In genomic region chr22:19900707-19901436, GRCh38 we compare ENCODE assay signal across 18 cellular contexts. TPM values are rescaled to one million over a fixed set of nuclear protein-coding genes. Genes with fewer than 3 reads are reported as not detected.
DNase-seq lines count a peak whose midpoint lies in the region; ATAC-seq, FAIRE-seq and TF ChIP-seq lines count a peak whose summit lies in the region.
"Had no signal": no experiment of that assay in that cellular context is flagged by ENCODE, and none has a peak within 500 bp of the region (broad histone marks: within the 10 kb centered on the region; RNA-seq: fewer than 3 reads in every experiment).

No MANE protein-coding gene starts in this region.

- no peak for TF ChIP-seq CTCF in Peyer's patch (IDR thresholded peaks at IDR 0.05)
- TF ChIP-seq CTCF in kidney (IDR thresholded peaks at IDR 0.05; ENCODE audit: borderline replicate concordance, extremely low read depth, insufficient read depth), result no peak
- no peak for TF ChIP-seq CTCF in osteocyte (IDR thresholded peaks at IDR 0.05)
- TF ChIP-seq CTCF in progenitor cell of endocrine pancreas (IDR thresholded peaks at IDR 0.05; ENCODE audit: unreplicated experiment), result no peak

- FAIRE-seq in kidney (lab: Jason Lieb, UNC), result no peak
- no peak for FAIRE-seq in RCC 7860 (lab: Jason Lieb, UNC)
- FAIRE-seq: D721Med had no signal

- no peak overlapping the region for H3K27ac ChIP-seq in Peyer's patch
- H3K27ac ChIP-seq in kidney (ENCODE audit: low read depth in 2 of 2, low read length in 2 of 2), result no peak overlapping the region
- H3K27ac ChIP-seq: SJCRH30 had no signal

- intact Hi-C loops in kidney (cut with DNase I), result no loop called here

- H3K4me3 Mint-ChIP-seq in osteocyte (ENCODE audit: unreplicated experiment) (no peak overlapping the region), progenitor cell of endocrine pancreas (ENCODE audit: low read depth) (no peak overlapping the region)
- H3K4me3 Mint-ChIP-seq: B cell; CD8-positive, alpha-beta T cell had no signal

- no peaks in the 10 kb centered on the region for H3K9me3 ChIP-seq in Peyer's patch
- H3K9me3 ChIP-seq in kidney (ENCODE audit: control insufficient read depth in 1 of 2, low read length in 2 of 2), result no peaks in the 10 kb centered on the region
- H3K9me3 ChIP-seq: SJCRH30 had no signal

- H3K9ac ChIP-seq in kidney (ENCODE audit: low read length in 2 of 2), result no peak overlapping the region

- DNase-seq in Peyer's patch (peak in 2 of 3 donors; percentile 59 to 67), kidney (peak; percentile 64), osteocyte (ENCODE audit: extremely low spot score, unreplicated experiment) (no peak), progenitor cell of endocrine pancreas (ENCODE audit: low spot score, unreplicated experiment) (no peak), RCC 7860 (ENCODE audit: low spot score) (no peak)
- DNase-seq: ACHN; CD8-positive, alpha-beta T cell; DMS79 treated with DMSO at 0.1 percent for 48 hours; GDM1; Kasumi-1; NCI-H1105 treated with DMSO at 0.1 percent for 48 hours; NCI-H187 treated with DMSO at 0.1 percent for 48 hours; NCI-H2171; NCI-H510A; SJCRH30 had no signal

- peaks cover 0 to 10% (median 0%) of the 10 kb centered on the region in 4 donors for H3K4me1 ChIP-seq in Peyer's patch
- H3K4me1 ChIP-seq in kidney (ENCODE audit: control insufficient read depth in 1 of 2, insufficient read depth in 1 of 2, low read depth in 1 of 2, low read length in 2 of 2), result no peaks in the 10 kb centered on the region

- TF ChIP-seq POLR2A in Peyer's patch (IDR thresholded peaks at IDR 0.05), result no peak

- H3K4me1 Mint-ChIP-seq in osteocyte (ENCODE audit: unreplicated experiment), result peaks cover 47% of the 10 kb centered on the region
- H3K4me1 Mint-ChIP-seq in progenitor cell of endocrine pancreas (ENCODE audit: low read depth), result peaks cover 5% of the 10 kb centered on the region
- H3K4me1 Mint-ChIP-seq: B cell had no signal

- no peaks in the 10 kb centered on the region for H3K27me3 ChIP-seq in Peyer's patch
- H3K27me3 ChIP-seq: SJCRH30 had no signal

- peaks cover 0 to 30% (median 0%) of the 10 kb centered on the region in 3 donors for H3K36me3 ChIP-seq in Peyer's patch
- H3K36me3 ChIP-seq in kidney (ENCODE audit: control insufficient read depth in 1 of 2, insufficient read depth in 2 of 2, low read length in 2 of 2), result peaks cover 0 to 3% of the 10 kb centered on the region in 2 donors
- H3K36me3 ChIP-seq: SJCRH30 had no signal

- H3K27ac Mint-ChIP-seq in osteocyte (ENCODE audit: unreplicated experiment), result peak overlapping the region; percentile 19
- H3K27ac Mint-ChIP-seq in progenitor cell of endocrine pancreas, result no peak overlapping the region
- H3K27ac Mint-ChIP-seq: B cell; CD8-positive, alpha-beta T cell had no signal

- no peaks in the 10 kb centered on the region for H3K36me3 Mint-ChIP-seq in osteocyte (ENCODE audit: unreplicated experiment)
- H3K36me3 Mint-ChIP-seq in progenitor cell of endocrine pancreas (ENCODE audit: insufficient read depth), result no peaks in the 10 kb centered on the region

- H3K9me3 Mint-ChIP-seq in osteocyte (ENCODE audit: unreplicated experiment) (no peaks in the 10 kb centered on the region), progenitor cell of endocrine pancreas (ENCODE audit: low read depth) (no peaks in the 10 kb centered on the region)
- H3K9me3 Mint-ChIP-seq: CD8-positive, alpha-beta T cell had no signal

- no peak for ATAC-seq in GM21737 (IDR thresholded peaks at IDR 0.05; ENCODE audit: unreplicated experiment)
- ATAC-seq: CD8-positive, alpha-beta T cell had no signal

- H3K27me3 Mint-ChIP-seq in osteocyte (ENCODE audit: unreplicated experiment), result no peaks in the 10 kb centered on the region
- peaks cover 2% of the 10 kb centered on the region for H3K27me3 Mint-ChIP-seq in progenitor cell of endocrine pancreas
- H3K27me3 Mint-ChIP-seq: B cell had no signal

- H3K4me3 ChIP-seq in Peyer's patch (no peak overlapping the region), kidney (ENCODE audit: low read length in 2 of 2) (no peak overlapping the region)
- H3K4me3 ChIP-seq: SJCRH30 had no signal

RNA-seq across cellular contexts. Expression of gene COMT, which starts 40.7 kb away (rescaled TPM):
- total RNA-seq in Peyer's patch (100 to 1,000 TPM in 3 of 4 donors, 10 to 100 TPM in 1; 89.1 to 149 (median 138) TPM), kidney (118 TPM), osteocyte (92.1 and 94.1 TPM in 2 replicates), progenitor cell of endocrine pancreas (48.7 and 58.2 TPM in 2 replicates)
- 244 TPM for polyA plus RNA-seq in kidney (ENCODE audit: insufficient read depth, low read depth, low replicate concordance)

RNA-seq across cellular contexts. Expression of gene TXNRD2, which starts 40.7 kb away (rescaled TPM):
- total RNA-seq in Peyer's patch (10 to 100 TPM; 24.7 to 29.8 (median 27.2) TPM), kidney (28.6 TPM), osteocyte (12.6 and 13.1 TPM in 2 replicates), progenitor cell of endocrine pancreas (14.0 and 14.3 TPM in 2 replicates)
- polyA plus RNA-seq in kidney (ENCODE audit: insufficient read depth, low read depth, low replicate concordance), result 50.6 TPM

RNA-seq across cellular contexts. Expression of gene GNB1L, which starts 46.2 kb away (rescaled TPM):
- 1 to 10 TPM; 3.1 to 6.6 (median 4.9) TPM for total RNA-seq in Peyer's patch
- 4.4 TPM for total RNA-seq in kidney
- 4.0 TPM for polyA plus RNA-seq in kidney (ENCODE audit: insufficient read depth, low read depth, low replicate concordance)
- 6.0 and 6.1 TPM in 2 replicates for total RNA-seq in osteocyte
- 9.0 and 9.9 TPM in 2 replicates for total RNA-seq in progenitor cell of endocrine pancreas

RNA-seq across cellular contexts. Expression of gene RTL10, which starts 46.2 kb away (rescaled TPM):
- total RNA-seq in Peyer's patch (10 to 100 TPM in 3 of 4 donors, 1 to 10 TPM in 1; 2.5 to 26.1 (median 22.8) TPM), kidney (16.7 TPM), osteocyte (28.5 and 30.4 TPM in 2 replicates), progenitor cell of endocrine pancreas (27.2 and 27.4 TPM in 2 replicates)
- polyA plus RNA-seq in kidney (ENCODE audit: insufficient read depth, low read depth, low replicate concordance), result 8.8 TPM

Comparison
In these comparisons a context has a peak if more than half of its experiments do, and no peak if none do; other contexts are left out.
1. DNase-seq: peak in Peyer's patch (2 of 3) and kidney (single experiment); none in osteocyte (single experiment), progenitor cell of endocrine pancreas (single experiment) and RCC 7860 (single experiment).